Comparison of ENCODE assay signal across 11 cellular contexts in the genomic region with DNA sequence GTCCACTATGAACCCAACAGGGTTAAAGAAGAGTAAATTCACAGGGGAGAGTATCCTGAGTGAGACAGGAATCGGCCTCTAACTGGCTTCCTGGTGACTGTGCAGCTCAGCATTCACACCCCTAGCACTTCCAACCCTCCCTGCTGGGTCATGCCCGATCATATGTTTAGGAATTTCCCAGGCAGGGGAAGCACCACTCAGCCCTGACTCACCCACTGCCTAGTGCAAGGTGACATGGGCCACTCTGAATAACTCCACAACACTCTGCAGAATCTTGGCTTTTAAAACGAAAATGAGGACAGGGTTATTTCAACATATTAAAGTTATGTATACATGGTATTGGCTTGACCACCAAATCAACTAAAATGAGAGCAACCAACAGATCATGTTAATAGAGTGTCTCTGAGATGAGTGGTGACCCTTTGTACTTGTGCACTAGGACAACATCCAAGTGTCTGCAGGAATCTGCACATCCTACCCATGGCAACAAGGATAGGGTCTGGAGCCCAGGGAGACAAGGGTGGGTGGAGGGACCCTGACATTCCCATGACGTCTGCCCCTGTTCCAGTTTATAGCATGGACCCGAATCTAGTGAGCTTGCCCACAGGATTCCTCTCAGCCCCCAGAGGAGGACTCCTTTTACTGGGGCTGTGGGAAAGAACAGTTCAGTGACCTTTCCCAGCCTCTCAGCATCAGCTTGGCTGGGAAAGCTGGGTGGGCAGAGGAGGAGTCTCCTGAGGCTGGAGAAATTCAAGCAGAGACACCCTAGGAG.
A peak's percentile ranks its signal among the peaks of the same experiment; 100 is the strongest.
DNase-seq lines count a peak whose midpoint lies in the region; ATAC-seq, FAIRE-seq and TF ChIP-seq lines count a peak whose summit lies in the region.
"Had no signal": no experiment of that assay in that cellular context is flagged by ENCODE, and none has a peak within 500 bp of the region (broad histone marks: within the 10 kb centered on the region; RNA-seq: fewer than 3 reads in every experiment).

No MANE protein-coding gene starts in this region.

- in situ Hi-C loops in HepG2 (cut with HindIII; ENCODE audit: extremely low pct_ligation_motif_present, low pct_unique_long_range_greater_than_20kb) (no loop called here), brain microvascular endothelial cell (cut with HindIII; ENCODE audit: low pct_ligation_motif_present, low sequenced_read_pairs) (no loop called here)

- TF ChIP-seq EP300 in HepG2 (IDR thresholded peaks at IDR 0.05; ENCODE audit: low read depth in 2 of 2, low read length in 2 of 2) (no peak), HepG2 (CRISPR knock-in tag; IDR thresholded peaks at IDR 0.05; ENCODE audit: borderline replicate concordance) (no peak)

- DNase-seq in HepG2 (ENCODE audit: low spot score) (no peak), brain microvascular endothelial cell (peak; percentile 99), iris pigment epithelial cell (ENCODE audit: low read depth) (peak; percentile 97), aorta (peak; percentile 63 to 74), DMS 273 (lab: John Stamatoyannopoulos, UW; ENCODE audit: unreplicated experiment) (no peak), kidney (no peak), GM10248 (ENCODE audit: extremely low spot score) (no peak)
- DNase-seq: activated naive CD4-positive, alpha-beta T cell treated with anti-CD3 and anti-CD28 coated beads for 36 hours; C1 segment of cervical spinal cord; NCI-H2081 treated with DMSO at 0.1 percent for 48 hours had no signal

- no peaks in the 10 kb centered on the region for H4K20me1 ChIP-seq in HepG2 (ENCODE audit: insufficient read depth, low read length)

- H3K4me1 ChIP-seq in liver (ENCODE audit: control insufficient read depth in 4 of 4, insufficient read depth in 4 of 4, low read length in 3 of 4) (no peaks in the 10 kb centered on the region), HepG2 (ENCODE audit: insufficient read depth, low read length) (no peaks in the 10 kb centered on the region), aorta (ENCODE audit: control insufficient read depth in 1 of 2, insufficient read depth in 2 of 2, low read length in 2 of 2) (peaks cover 2 to 3% of the 10 kb centered on the region in 2 donors), kidney (ENCODE audit: control insufficient read depth in 1 of 2, insufficient read depth in 1 of 2, low read depth in 1 of 2, low read length in 2 of 2) (no peaks in the 10 kb centered on the region)

- POLR2A ChIA-PET in HepG2 (lab: Yijun Ruan, JAX) (no interaction called here), GM10248 (lab: Yijun Ruan, JAX) (no interaction called here)

- no peak overlapping the region for H3K4me3 ChIP-seq in liver (ENCODE audit: low read depth in 1 of 3, low read length in 3 of 3)
- no peak overlapping the region for H3K4me3 ChIP-seq in HepG2 (replicated peaks in 1 of 3; ENCODE audit: insufficient read depth in 1 of 3, low read depth in 2 of 3, low read length in 3 of 3)
- no peak overlapping the region for H3K4me3 ChIP-seq in brain microvascular endothelial cell (ENCODE audit: low read depth, low read length)
- no peak overlapping the region for H3K4me3 ChIP-seq in aorta (ENCODE audit: low read length in 2 of 2)
- no peak overlapping the region for H3K4me3 ChIP-seq in kidney (ENCODE audit: low read length in 2 of 2)

- CTCF ChIA-PET in HepG2 (lab: Yijun Ruan, JAX; ENCODE audit: low intra/inter-chr PET ratio, low total read pairs) (interaction anchor here (0.6 kb wide), 1 partner anchor 72 kb away, joined by 3 read pairs; no protein-coding TSS in a partner anchor), GM10248 (lab: Yijun Ruan, JAX) (interaction anchor here (0.7 kb wide), 1 partner anchor 16 kb away, joined by 3 read pairs; no protein-coding TSS in a partner anchor)

- ATAC-seq in HepG2 (no peak), aorta (ENCODE audit: low FRiP score) (peak; percentile 64)

- FAIRE-seq in HepG2 (lab: Jason Lieb, UNC) (no peak), kidney (lab: Jason Lieb, UNC) (no peak)

- intact Hi-C loops in HepG2 (cut with micrococcal nuclease; ENCODE audit: unreplicated experiment) (no loop called here), aorta (cut with DNase I) (loop anchor here in 1 of 2 donors (10.0 kb wide), 1 partner anchor 485 kb away; a partner anchor contains a TSS), kidney (cut with DNase I) (no loop called here)

- no peaks in the 10 kb centered on the region for H3K27me3 ChIP-seq in liver (ENCODE audit: control insufficient read depth in 4 of 4, insufficient read depth in 4 of 4, low read length in 3 of 4)
- H3K27me3 ChIP-seq in HepG2 (ENCODE audit: control insufficient read depth in 1 of 2, insufficient read depth in 2 of 2, low read length in 2 of 2): no peaks in the 10 kb centered on the region; a peak in 1 of 5 replicates
- H3K27me3 ChIP-seq in brain microvascular endothelial cell (replicated peaks): no peaks in the 10 kb centered on the region
- H3K27me3 ChIP-seq in aorta (ENCODE audit: control insufficient read depth in 1 of 2, insufficient read depth in 2 of 2, low read length in 1 of 2): no peaks in the 10 kb centered on the region

- H3K27ac ChIP-seq in liver (ENCODE audit: low read depth in 1 of 2, low read length in 2 of 2) (no peak overlapping the region), HepG2 (ENCODE audit: extremely low read length, insufficient read depth, low read length) (no peak overlapping the region), brain microvascular endothelial cell (peak overlapping the region; percentile 100), aorta (ENCODE audit: low read depth in 1 of 2, low read length in 2 of 2) (no peak overlapping the region), kidney (ENCODE audit: low read depth in 2 of 2, low read length in 2 of 2) (no peak overlapping the region)

- TF ChIP-seq CTCF in liver (IDR thresholded peaks at IDR 0.05; ENCODE audit: low read depth, low read length, missing input control) (no peak), HepG2 (CRISPR knock-in tag; IDR thresholded peaks at IDR 0.05) (no peak), brain microvascular endothelial cell (IDR thresholded peaks at IDR 0.05; ENCODE audit: low read depth, low read length, missing control alignments) (no peak), kidney (IDR thresholded peaks at IDR 0.05; ENCODE audit: borderline replicate concordance, extremely low read depth, insufficient read depth) (no peak), GM10248 (IDR thresholded peaks at IDR 0.05; ENCODE audit: control extremely low read depth, extremely low read depth, low read depth, missing control alignments) (no peak)

- no TSS peak for BruUV-seq in HepG2 (replicated peaks; lab: Mats Ljungman, UMichigan)

- H3K79me2 ChIP-seq in HepG2 (ENCODE audit: insufficient read depth, low read length): no peaks in the 10 kb centered on the region

- H3K9me3 ChIP-seq in liver (ENCODE audit: control insufficient read depth in 4 of 4, low read length in 3 of 4) (no peaks in the 10 kb centered on the region), HepG2 (ENCODE audit: low read length) (peaks cover 84% of the 10 kb centered on the region), aorta (ENCODE audit: control insufficient read depth, low read length) (peaks cover 2% of the 10 kb centered on the region), kidney (ENCODE audit: control insufficient read depth in 1 of 2, low read length in 2 of 2) (no peaks in the 10 kb centered on the region)

- H3K4me2 ChIP-seq in HepG2 (ENCODE audit: low read depth, low read length): no peak overlapping the region

- TF ChIP-seq RAD21 in liver (IDR thresholded peaks at IDR 0.05): no peak
- no peak for TF ChIP-seq RAD21 in HepG2 (CRISPR knock-in tag; IDR thresholded peaks at IDR 0.05)

- no peak overlapping the region for H2AFZ ChIP-seq in HepG2 (ENCODE audit: low read length)

- H3K36me3 ChIP-seq in liver (ENCODE audit: control insufficient read depth in 4 of 4, insufficient read depth in 3 of 4, low read depth in 1 of 4, low read length in 3 of 4) (peaks cover 0 to 6% (median 1%) of the 10 kb centered on the region in 4 donors), HepG2 (replicated peaks in 1 of 2; ENCODE audit: control insufficient read depth in 1 of 2, insufficient read depth in 2 of 2, low read length in 2 of 2) (no peaks in the 10 kb centered on the region), brain microvascular endothelial cell (replicated peaks) (no peaks in the 10 kb centered on the region), aorta (ENCODE audit: control insufficient read depth in 1 of 2, insufficient read depth in 2 of 2, low read length in 1 of 2) (peaks cover 2 to 7% of the 10 kb centered on the region in 2 donors), kidney (ENCODE audit: control insufficient read depth in 1 of 2, insufficient read depth in 2 of 2, low read length in 2 of 2) (peaks cover 0 to 3% of the 10 kb centered on the region in 2 donors)

- H3K9ac ChIP-seq in liver (ENCODE audit: low read depth in 1 of 2, low read length in 2 of 2): no peak overlapping the region
- H3K9ac ChIP-seq in HepG2 (ENCODE audit: insufficient read depth, low read depth, low read length): no peak overlapping the region
- no peak overlapping the region for H3K9ac ChIP-seq in kidney (ENCODE audit: low read length in 2 of 2)

- no peak for TF ChIP-seq POLR2A in HepG2 (IDR thresholded peaks at IDR 0.05; ENCODE audit: insufficient read depth in 1 of 2, low read depth in 2 of 2, low read length in 2 of 2)

- 69% methylated on average over 5 of the region's 5 CpGs for WGBS in liver
- 0% methylated on average over 5 of the region's 5 CpGs for WGBS in HepG2 (ENCODE audit: low lambda C conversion rate)
- 32 to 38% methylated on average over 5 of the region's 5 CpGs for WGBS in aorta, 2 donors

TF ChIP-seq in liver, 16 proteins besides CTCF, POLR2A, EP300 and RAD21 (continues in another document):
- TF ChIP-seq JUND (IDR thresholded peaks at IDR 0.05): no peak

TF ChIP-seq in HepG2, 621 proteins besides CTCF, POLR2A, EP300 and RAD21:
- TF ChIP-seq ATF7 (IDR thresholded peaks at IDR 0.05) (no peak), ATF7 (CRISPR knock-in tag; IDR thresholded peaks at IDR 0.05) (no peak)
TF ChIP-seq in HepG2: peak in this region for 0.

Comparison
In these comparisons a context has a peak if more than half of its experiments do, and no peak if none do; other contexts are left out.
1. DNase-seq: peak in brain microvascular endothelial cell (single experiment), iris pigment epithelial cell (single experiment) and aorta (2 of 2); none in HepG2 (single experiment), DMS 273 (single experiment), kidney (single experiment) and GM10248 (single experiment).